14 cellular contexts compared by ENCODE assay signal in the genomic region with DNA sequence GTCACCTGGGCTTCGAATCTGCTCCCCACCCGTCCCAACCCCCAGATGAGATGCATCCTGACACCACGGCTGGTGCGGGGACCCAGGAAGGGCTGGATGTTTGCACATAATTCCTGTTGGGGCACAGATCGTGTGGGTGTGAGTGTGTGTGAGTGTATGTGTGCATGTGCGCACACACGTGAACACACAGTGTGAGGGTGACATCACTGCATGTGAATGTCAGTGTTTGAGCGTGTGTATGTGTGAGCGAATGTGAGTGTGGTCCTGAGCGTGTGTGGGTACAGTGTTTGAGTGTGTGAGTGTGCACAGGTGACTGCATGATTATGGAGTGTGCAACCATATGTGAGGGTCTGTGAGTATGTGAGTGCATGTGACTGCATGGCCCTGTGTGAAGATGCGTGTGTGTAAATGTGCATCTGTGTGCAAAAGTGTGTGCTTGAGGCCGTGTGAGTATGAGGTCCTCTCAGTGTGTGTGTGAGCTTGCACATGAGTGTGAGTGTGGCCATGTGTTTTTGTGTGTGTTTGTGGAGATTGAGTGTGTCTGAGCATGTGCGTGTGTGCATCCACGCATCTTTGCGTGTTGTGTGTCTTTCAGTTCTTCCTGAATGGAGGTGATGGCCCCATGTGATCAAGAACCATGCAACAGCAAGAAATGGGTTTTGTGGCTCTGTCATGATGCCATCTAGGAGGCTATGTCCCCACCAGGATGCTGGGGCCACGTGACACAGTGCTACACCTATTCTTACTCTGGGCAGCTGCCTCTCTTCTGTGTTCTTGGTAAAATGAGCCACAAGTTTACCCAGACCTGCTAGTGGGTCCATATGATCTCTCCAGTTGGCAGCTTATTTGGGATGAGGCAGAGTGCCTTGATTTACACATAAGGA.
DNase-seq lines count a peak whose midpoint lies in the region; ATAC-seq, FAIRE-seq and TF ChIP-seq lines count a peak whose summit lies in the region.
"Had no signal": no experiment of that assay in that cellular context is flagged by ENCODE, and none has a peak within 500 bp of the region (broad histone marks: within the 10 kb centered on the region; RNA-seq: fewer than 3 reads in every experiment).

No MANE protein-coding gene starts in this region.

- FAIRE-seq in HTR-8/SVneo (lab: Jason Lieb, UNC) (peak; percentile 92), GM12878 (lab: Jason Lieb, UNC) (no peak)
- FAIRE-seq: A204.1 had no signal

- H2AFZ ChIP-seq in GM12878 (ENCODE audit: control insufficient read depth, low read depth, low read length) (no peak overlapping the region), mammary epithelial cell (ENCODE audit: low read depth, low read length) (no peak overlapping the region)

- peaks cover 0 to 20% (median 8%) of the 10 kb centered on the region in 5 donors for H3K27me3 Mint-ChIP-seq in naive thymus-derived CD4-positive, alpha-beta T cell

- H3K9me3 Mint-ChIP-seq in naive thymus-derived CD4-positive, alpha-beta T cell = peaks cover 0 to 2% (median 0%) of the 10 kb centered on the region in 11 donors
- H3K9me3 Mint-ChIP-seq: HFFc6 had no signal

- H3K36me3 Mint-ChIP-seq in naive thymus-derived CD4-positive, alpha-beta T cell = no peaks in the 10 kb centered on the region
- H3K36me3 Mint-ChIP-seq: CD4-positive, alpha-beta memory T cell had no signal

- H3K27me3 ChIP-seq in GM12878 (replicated peaks in 1 of 2; ENCODE audit: control insufficient read depth in 2 of 2, insufficient read depth in 2 of 2, low read length in 1 of 2) (no peaks in the 10 kb centered on the region), brain microvascular endothelial cell (replicated peaks) (no peaks in the 10 kb centered on the region), mammary epithelial cell (ENCODE audit: insufficient read depth, low read length) (no peaks in the 10 kb centered on the region)
- H3K27me3 ChIP-seq in naive thymus-derived CD4-positive, alpha-beta T cell (ENCODE audit: control insufficient read depth in 2 of 2, insufficient read depth in 2 of 2, low read length in 2 of 2) = no peaks in the 10 kb centered on the region
- H3K27me3 ChIP-seq: BE2C had no signal

- TF ChIP-seq RAD21 in GM12878 (IDR thresholded peaks at IDR 0.05; ENCODE audit: insufficient read depth, low read depth, low read length) = no peak

- no peak for TF ChIP-seq POLR2A in GM12878 (IDR thresholded peaks at IDR 0.05; ENCODE audit: low read depth, low read length)

- no peaks in the 10 kb centered on the region for H3K36me3 ChIP-seq in GM12878 (ENCODE audit: control insufficient read depth in 2 of 2, insufficient read depth in 2 of 2, low read length in 1 of 2)
- no peaks in the 10 kb centered on the region for H3K36me3 ChIP-seq in naive thymus-derived CD4-positive, alpha-beta T cell (ENCODE audit: control insufficient read depth in 2 of 3, insufficient read depth in 3 of 3, low read length in 3 of 3)
- no peaks in the 10 kb centered on the region for H3K36me3 ChIP-seq in brain microvascular endothelial cell (replicated peaks)
- H3K36me3 ChIP-seq in mammary epithelial cell (ENCODE audit: insufficient read depth, low read length) = no peaks in the 10 kb centered on the region
- H3K36me3 ChIP-seq: BE2C had no signal

- BruUV-seq in GM12878 (replicated peaks; lab: Mats Ljungman, UMichigan) (no TSS peak), mammary epithelial cell (replicated peaks; lab: Mats Ljungman, UMichigan) (no TSS peak)

- POLR2A ChIA-PET in GM12878 (lab: Charles Lee) = no interaction called here
- POLR2A ChIA-PET in naive thymus-derived CD4-positive, alpha-beta T cell (lab: Charles Lee) = no interaction called here

- dilution Hi-C loops in mammary epithelial cell (cut with HindIII; ENCODE audit: low sequenced_read_pairs) = loop anchor here (10.0 kb wide), 1 partner anchor 82 kb away; no protein-coding TSS in a partner anchor

- RAD21 ChIA-PET in GM12878 (lab: Charles Lee; ENCODE audit: unreplicated experiment) = no interaction called here

- no peak overlapping the region for H3K9ac ChIP-seq in GM12878 (ENCODE audit: control insufficient read depth, insufficient read depth, low read length)
- no peak overlapping the region for H3K9ac ChIP-seq in mammary epithelial cell (ENCODE audit: insufficient read depth, low read length)

- H3K9me3 ChIP-seq in GM12878 (replicated peaks; ENCODE audit: control insufficient read depth, insufficient read depth, low read length) (no peaks in the 10 kb centered on the region), mammary epithelial cell (replicated peaks; ENCODE audit: insufficient read depth, low read length) (no peaks in the 10 kb centered on the region)
- H3K9me3 ChIP-seq in naive thymus-derived CD4-positive, alpha-beta T cell (ENCODE audit: control insufficient read depth in 2 of 3, low read length in 3 of 3) = no peaks in the 10 kb centered on the region
- H3K9me3 ChIP-seq: BE2C had no signal

- ATAC-seq in GM12878 (no peak), GM18511 (IDR thresholded peaks at IDR 0.05; ENCODE audit: unreplicated experiment) (no peak)
- peak; percentile 26 for ATAC-seq in naive thymus-derived CD4-positive, alpha-beta T cell

- no peak overlapping the region for H3K27ac Mint-ChIP-seq in naive thymus-derived CD4-positive, alpha-beta T cell
- H3K27ac Mint-ChIP-seq: CD4-positive, alpha-beta memory T cell; HFFc6 had no signal

- H3K4me1 ChIP-seq in GM12878 (ENCODE audit: control insufficient read depth, insufficient read depth, low read length) (no peaks in the 10 kb centered on the region), mammary epithelial cell (ENCODE audit: insufficient read depth, low read length) (no peaks in the 10 kb centered on the region)
- no peaks in the 10 kb centered on the region for H3K4me1 ChIP-seq in naive thymus-derived CD4-positive, alpha-beta T cell (ENCODE audit: control insufficient read depth in 2 of 2, insufficient read depth in 2 of 2, low read length in 2 of 2)
- H3K4me1 ChIP-seq: BE2C had no signal

- no peak for DNase-seq in HTR-8/SVneo (ENCODE audit: insufficient read length, low spot score)
- DNase-seq in GM12878 (ENCODE audit: low read depth, low spot score) = no peak
- no peak for DNase-seq in naive thymus-derived CD4-positive, alpha-beta T cell
- DNase-seq in midbrain (lab: John Stamatoyannopoulos, UW) = no peak
- no peak for DNase-seq in brain microvascular endothelial cell
- DNase-seq in mammary epithelial cell = no peak
- DNase-seq: BE2C; CD4-positive, alpha-beta memory T cell; DMS79; HCEC 1CT; HFFc6 had no signal

- no peaks in the 10 kb centered on the region for H3K4me1 Mint-ChIP-seq in naive thymus-derived CD4-positive, alpha-beta T cell
- H3K4me1 Mint-ChIP-seq: CD4-positive, alpha-beta memory T cell had no signal

- CTCF ChIA-PET in GM12878 (lab: Yijun Ruan, JAX) (no interaction called here), mammary epithelial cell (lab: Charles Lee; ENCODE audit: low non-redundant PET) (no interaction called here)
- CTCF ChIA-PET in naive thymus-derived CD4-positive, alpha-beta T cell (lab: Charles Lee) = no interaction called here

- in situ Hi-C loops in GM12878 (cut with MboI) (no loop called here), brain microvascular endothelial cell (cut with HindIII; ENCODE audit: low pct_ligation_motif_present, low sequenced_read_pairs) (no loop called here), mammary epithelial cell (cut with MboI; ENCODE audit: low sequenced_read_pairs in 2 of 2) (no loop called here)

- TF ChIP-seq CTCF in GM12878 (IDR thresholded peaks at IDR 0.05 in 2 of 3, conservative IDR thresholded peaks at IDR 0.05 in 1 of 3; ENCODE audit: control insufficient read depth in 2 of 3, extremely low read depth in 1 of 3, insufficient read depth in 1 of 3, low read depth in 3 of 3, low read length in 3 of 3) (no peak), brain microvascular endothelial cell (IDR thresholded peaks at IDR 0.05; ENCODE audit: low read depth, low read length, missing control alignments) (no peak), mammary epithelial cell (conservative IDR thresholded peaks at IDR 0.05 in 1 of 2, IDR thresholded peaks at IDR 0.05 in 1 of 2; ENCODE audit: extremely low read depth in 1 of 2, insufficient read depth in 1 of 2, low read depth in 1 of 2, low read length in 2 of 2) (no peak)

- no peaks in the 10 kb centered on the region for H3K79me2 ChIP-seq in GM12878 (ENCODE audit: control insufficient read depth, insufficient read depth, low read length)
- no peaks in the 10 kb centered on the region for H3K79me2 ChIP-seq in mammary epithelial cell (ENCODE audit: insufficient read depth, low read length)

- SMC1A ChIA-PET in GM12878 (lab: Charles Lee; ENCODE audit: uncharacterized antibody, unreplicated experiment) = no interaction called here

- H3K4me2 ChIP-seq in GM12878 (ENCODE audit: control insufficient read depth, insufficient read depth) = no peak overlapping the region
- no peak overlapping the region for H3K4me2 ChIP-seq in mammary epithelial cell (ENCODE audit: insufficient read depth, low read depth, low read length)

- H3K4me3 Mint-ChIP-seq in naive thymus-derived CD4-positive, alpha-beta T cell = no peak overlapping the region
- H3K4me3 Mint-ChIP-seq: CD4-positive, alpha-beta memory T cell; HFFc6 had no signal

- H3K4me3 ChIP-seq in GM12878 (no peak overlapping the region), brain microvascular endothelial cell (ENCODE audit: low read depth, low read length) (no peak overlapping the region), mammary epithelial cell (replicated peaks in 1 of 3; ENCODE audit: insufficient read depth in 1 of 3, low read depth in 2 of 3, low read length in 3 of 3) (no peak overlapping the region)
- no peak overlapping the region for H3K4me3 ChIP-seq in naive thymus-derived CD4-positive, alpha-beta T cell (ENCODE audit: low read length)

- intact Hi-C loops in GM12878 (cut with micrococcal nuclease; ENCODE audit: unreplicated experiment) = no loop called here
- intact Hi-C loops in naive thymus-derived CD4-positive, alpha-beta T cell (cut with micrococcal nuclease) = no loop called here
- intact Hi-C loops in mammary epithelial cell (cut with micrococcal nuclease) = no loop called here

- TF ChIP-seq EP300 in GM12878 (IDR thresholded peaks at IDR 0.05; ENCODE audit: borderline replicate concordance in 1 of 2, control insufficient read depth in 1 of 2, low read depth in 2 of 2, low read length in 2 of 2) = no peak

- H3K27ac ChIP-seq in GM12878 (ENCODE audit: control insufficient read depth, insufficient read depth) (no peak overlapping the region), brain microvascular endothelial cell (no peak overlapping the region), mammary epithelial cell (ENCODE audit: insufficient read depth, low read depth, low read length) (no peak overlapping the region)
- H3K27ac ChIP-seq in naive thymus-derived CD4-positive, alpha-beta T cell (ENCODE audit: low read depth, low read length) = no peak overlapping the region
- H3K27ac ChIP-seq: C4-2B had no signal

- H4K20me1 ChIP-seq in GM12878 (ENCODE audit: control insufficient read depth, insufficient read depth) = no peaks in the 10 kb centered on the region
- no peaks in the 10 kb centered on the region for H4K20me1 ChIP-seq in mammary epithelial cell (ENCODE audit: insufficient read depth, low read length)

- 38% methylated on average over 16 of the region's 16 CpGs for WGBS in GM12878 (ENCODE audit: insufficient coverage, insufficient replicate concordance, low lambda C conversion rate, missing lambda C conversion rate)
- WGBS in mammary epithelial cell (ENCODE audit: low coverage, missing lambda C conversion rate) = 86% methylated on average over 15 of the region's 16 CpGs

TF ChIP-seq in GM12878, 131 proteins besides CTCF, POLR2A, EP300 and RAD21 (continues in another document):
- TF ChIP-seq CREB1 (IDR thresholded peaks at IDR 0.05; ENCODE audit: low read depth) = no peak
